In the genomic region with DNA sequence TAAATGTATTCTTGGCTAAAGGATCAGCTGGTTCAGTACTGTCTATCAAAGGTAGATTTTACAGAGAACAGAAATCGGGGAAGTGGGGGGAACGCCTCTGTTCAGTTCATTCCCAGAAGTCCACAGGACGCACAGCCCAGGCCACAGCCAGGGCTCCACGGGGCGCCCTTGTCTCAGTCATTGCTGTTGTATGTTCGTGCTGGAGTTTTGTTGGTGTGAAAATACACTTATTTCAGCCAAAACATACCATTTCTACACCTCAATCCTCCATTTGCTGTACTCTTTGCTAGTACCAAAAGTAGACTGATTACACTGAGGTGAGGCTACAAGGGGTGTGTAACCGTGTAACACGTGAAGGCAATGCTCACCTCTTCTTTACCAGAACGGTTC, we compare ENCODE assay signal across 19 cellular contexts. TPM values are rescaled to one million over a fixed set of nuclear protein-coding genes. Genes with fewer than 3 reads are reported as not detected.
DNase-seq lines count a peak whose midpoint lies in the region; ATAC-seq, FAIRE-seq and TF ChIP-seq lines count a peak whose summit lies in the region.
"Had no signal": no experiment of that assay in that cellular context is flagged by ENCODE, and none has a peak within 500 bp of the region (broad histone marks: within the 10 kb centered on the region; RNA-seq: fewer than 3 reads in every experiment).

No MANE protein-coding gene starts in this region.

- H3K4me1 ChIP-seq in HepG2 (ENCODE audit: insufficient read depth, low read length) (peaks cover 28% of the 10 kb centered on the region), right lobe of liver (no peaks in the 10 kb centered on the region), MM.1S (ENCODE audit: low read length) (no peaks in the 10 kb centered on the region), H1 (replicated peaks in 1 of 4; ENCODE audit: control insufficient read depth in 3 of 4, insufficient read depth in 4 of 4, low read length in 3 of 4) (no peaks in the 10 kb centered on the region)
- H3K4me1 ChIP-seq: BLaER1 had no signal

- no peak overlapping the region for H3K23ac ChIP-seq in H1 (ENCODE audit: insufficient read length)

- FAIRE-seq in HepG2 (lab: Jason Lieb, UNC) (peak; percentile 21), H1 (lab: Jason Lieb, UNC) (no peak)
- FAIRE-seq: HTR-8/SVneo had no signal

- no peak overlapping the region for H2BK120ac ChIP-seq in H1 (replicated peaks; ENCODE audit: low read depth, low read length)

- no peak overlapping the region for H2AFZ ChIP-seq in HepG2 (ENCODE audit: low read length)
- no peak overlapping the region for H2AFZ ChIP-seq in MM.1S (ENCODE audit: low read length)
- no peak overlapping the region for H2AFZ ChIP-seq in H1 (ENCODE audit: low read length)
- H2AFZ ChIP-seq: GM23338 had no signal

- H4K91ac ChIP-seq in H1 (replicated peaks; ENCODE audit: insufficient read length, low read length) = no peak overlapping the region

- no peaks in the 10 kb centered on the region for H3K9me3 ChIP-seq in HepG2 (ENCODE audit: low read length)
- no peaks in the 10 kb centered on the region for H3K9me3 ChIP-seq in right lobe of liver
- H3K9me3 ChIP-seq in MM.1S (replicated peaks; ENCODE audit: insufficient read depth, low read length) = no peaks in the 10 kb centered on the region
- no peaks in the 10 kb centered on the region for H3K9me3 ChIP-seq in H1 (ENCODE audit: insufficient read depth in 2 of 2, low read depth in 1 of 2, low read length in 1 of 2)
- H3K9me3 ChIP-seq: BLaER1 had no signal

- H3K4me2 ChIP-seq in HepG2 (ENCODE audit: low read depth, low read length) (no peak overlapping the region), MM.1S (ENCODE audit: low read depth, low read length) (no peak overlapping the region), H1 (ENCODE audit: insufficient read depth in 1 of 2, low read depth in 2 of 2, low read length in 2 of 2) (no peak overlapping the region)
- H3K4me2 ChIP-seq: BLaER1, GM23338 had no signal

- no peak overlapping the region for H3K56ac ChIP-seq in H1 (replicated peaks; ENCODE audit: insufficient read length, low read depth, low read length)

- POLR2A ChIA-PET in HepG2 (lab: Yijun Ruan, JAX) = no interaction called here
- POLR2A ChIA-PET in H1 (lab: Charles Lee; ENCODE audit: partially characterized antibody) = interaction anchor here (0.9 to 1.3 kb wide), 3 partner anchors 11 to 208 kb away, joined by 3 to 4 read pairs (median 3); no protein-coding TSS in a partner anchor

- no peak overlapping the region for H3K9ac ChIP-seq in HepG2 (ENCODE audit: insufficient read depth, low read depth, low read length)
- no peak overlapping the region for H3K9ac ChIP-seq in MM.1S (ENCODE audit: low read length)
- no peak overlapping the region for H3K9ac ChIP-seq in H1 (replicated peaks in 1 of 4; ENCODE audit: extremely low read depth in 1 of 4, low read depth in 3 of 4, low read length in 3 of 4)
- H3K9ac ChIP-seq: BLaER1 had no signal

- H3K4me3 ChIP-seq in HepG2 (replicated peaks in 1 of 3; ENCODE audit: insufficient read depth in 1 of 3, low read depth in 2 of 3, low read length in 3 of 3) (no peak overlapping the region), right lobe of liver (no peak overlapping the region), MM.1S (ENCODE audit: low read length) (no peak overlapping the region), H1 (ENCODE audit: extremely low read depth in 1 of 4, insufficient read depth in 2 of 4, low read depth in 3 of 4, low read length in 4 of 4) (no peak overlapping the region)
- H3K4me3 ChIP-seq: BLaER1, GM23338 had no signal

- H3K9me2 ChIP-seq in MM.1S (replicated peaks; ENCODE audit: insufficient read depth, low read length) = no peaks in the 10 kb centered on the region

- H2BK20ac ChIP-seq in H1 (ENCODE audit: low read length) = no peak overlapping the region

- H3K4ac ChIP-seq in H1 (replicated peaks; ENCODE audit: insufficient read length, low read depth, low read length) = no peak overlapping the region

- 96% methylated on average over 9 of the region's 9 CpGs for WGBS in HepG2 (ENCODE audit: low lambda C conversion rate)
- WGBS in right lobe of liver (ENCODE audit: insufficient coverage, low coverage, low lambda C conversion rate, missing lambda C conversion rate) = 86% methylated on average over 5 of the region's 9 CpGs
- WGBS in H1 (ENCODE audit: extremely low coverage in 1 of 2, insufficient coverage in 1 of 2, insufficient read length in 1 of 2, insufficient replicate concordance in 2 of 2, low coverage in 1 of 2, low lambda C conversion rate in 2 of 2, missing lambda C conversion rate in 1 of 2), 2 experiments = 91% methylated on average over 9 of the region's 9 CpGs; no CpG with 5 or more reads in 1 of the 2 experiments

- TF ChIP-seq RAD21 in HepG2 (CRISPR knock-in tag; IDR thresholded peaks at IDR 0.05) (no peak), H1 (IDR thresholded peaks at IDR 0.05 in 1 of 2, conservative IDR thresholded peaks at IDR 0.05 in 1 of 2; ENCODE audit: low read depth in 2 of 2, low read length in 2 of 2) (no peak)

- H3K79me1 ChIP-seq in H1 (ENCODE audit: low read depth, low read length) = no peaks in the 10 kb centered on the region

- H3K27ac ChIP-seq in HepG2 (ENCODE audit: extremely low read length, insufficient read depth, low read length) (no peak overlapping the region), right lobe of liver (no peak overlapping the region), MM.1S (ENCODE audit: low read length) (peak overlapping the region; percentile 100; the same call in 1 of the 2 replicates), H1 (ENCODE audit: low read depth, low read length) (no peak overlapping the region)
- H3K27ac ChIP-seq: BLaER1 had no signal

- H3K79me2 ChIP-seq in HepG2 (ENCODE audit: insufficient read depth, low read length) (no peaks in the 10 kb centered on the region), MM.1S (ENCODE audit: low read length) (peaks cover 12% of the 10 kb centered on the region; the same call in 1 of the 2 replicates), H1 (ENCODE audit: control insufficient read depth in 1 of 2, insufficient read depth in 2 of 2, low read length in 2 of 2) (no peaks in the 10 kb centered on the region)

- no peak overlapping the region for H4K5ac ChIP-seq in H1 (ENCODE audit: insufficient read length, low read depth, low read length)

- no peaks in the 10 kb centered on the region for H3K23me2 ChIP-seq in H1 (ENCODE audit: low read depth, low read length)

- H2AK5ac ChIP-seq in H1 (ENCODE audit: low read depth, low read length) = no peak overlapping the region

- CTCF ChIA-PET in HepG2 (lab: Yijun Ruan, JAX; ENCODE audit: low intra/inter-chr PET ratio, low total read pairs) (no interaction called here), H1 (lab: Charles Lee; ENCODE audit: partially characterized antibody) (interaction anchor here (1.0 to 2.5 kb wide), 5 partner anchors 25 to 208 kb away, joined by 3 to 8 read pairs (median 5); no protein-coding TSS in a partner anchor)

- no peak overlapping the region for H2BK15ac ChIP-seq in H1 (ENCODE audit: low read length)

- intact Hi-C loops in HepG2 (cut with micrococcal nuclease; ENCODE audit: unreplicated experiment) (no loop called here), right lobe of liver (cut with DNase I) (no loop called here)

- BruUV-seq in HepG2 (replicated peaks; lab: Mats Ljungman, UMichigan) = no TSS peak

- in situ Hi-C loops in HepG2 (cut with HindIII; ENCODE audit: extremely low pct_ligation_motif_present, low pct_unique_long_range_greater_than_20kb) = no loop called here

- peaks cover 31 to 52% of the 10 kb centered on the region in 2 experiments for H3K36me3 ChIP-seq in HepG2 (replicated peaks in 1 of 2; ENCODE audit: control insufficient read depth in 1 of 2, insufficient read depth in 2 of 2, low read length in 2 of 2)
- peaks cover 5 to 52% (median 29%) of the 10 kb centered on the region in 4 donors for H3K36me3 ChIP-seq in right lobe of liver
- H3K36me3 ChIP-seq in MM.1S (replicated peaks; ENCODE audit: insufficient read depth, low read length) = peaks cover 44% of the 10 kb centered on the region
- peaks cover 30 to 54% (median 48%) of the 10 kb centered on the region in 4 experiments; a peak in 7 of 8 replicates for H3K36me3 ChIP-seq in H1 (ENCODE audit: control insufficient read depth in 2 of 4, insufficient read depth in 4 of 4, low read length in 3 of 4)

- no peak for TF ChIP-seq POLR2A in HepG2 (IDR thresholded peaks at IDR 0.05; ENCODE audit: insufficient read depth in 1 of 2, low read depth in 2 of 2, low read length in 2 of 2)
- no peak for TF ChIP-seq POLR2A in right lobe of liver (IDR thresholded peaks at IDR 0.05)
- no peak for TF ChIP-seq POLR2A in H1 (IDR thresholded peaks at IDR 0.05; ENCODE audit: control extremely low read depth in 1 of 2, low read depth in 2 of 2, low read length in 2 of 2)

- no peak for DNase-seq in HepG2 (ENCODE audit: low spot score)
- DNase-seq in right lobe of liver = no peak
- DNase-seq in MM.1S = no peak
- no peak for DNase-seq in H1 (ENCODE audit: low read depth in 1 of 2, low spot score in 2 of 2)
- DNase-seq in SHP77 treated with DMSO at 0.1 percent for 48 hours (lab: John Stamatoyannopoulos, UW) = no peak
- no peak for DNase-seq in stimulated activated CD4-positive, alpha-beta T cell treated with anti-CD3 and anti-CD28 coated beads, Interleukin-1b, Interleukin-23, amount 100 ng/mL, for 48 hours
- DNase-seq in NOMO-1 treated with dmso at 0.1 percent for 144 hours (lab: John Stamatoyannopoulos, UW; ENCODE audit: unreplicated experiment) = no peak
- DNase-seq: 8988T; CD4-positive, alpha-beta memory T cell; DMS153; DMS79 treated with DMSO at 0.1 percent for 48 hours; GF-D8; H7; HFFc6; KG1 had no signal

- no peak overlapping the region for H3K18ac ChIP-seq in H1 (ENCODE audit: extremely low read depth, low read length)

- H3K27me3 ChIP-seq in HepG2 (ENCODE audit: control insufficient read depth in 1 of 2, insufficient read depth in 2 of 2, low read length in 2 of 2) (no peaks in the 10 kb centered on the region), right lobe of liver (no peaks in the 10 kb centered on the region), MM.1S (replicated peaks; ENCODE audit: insufficient read depth, low read length) (no peaks in the 10 kb centered on the region), H1 (replicated peaks in 1 of 4; ENCODE audit: control insufficient read depth in 3 of 4, extremely low read depth in 1 of 4, insufficient read depth in 3 of 4, low read length in 3 of 4) (no peaks in the 10 kb centered on the region)
- H3K27me3 ChIP-seq: BLaER1 had no signal

- TF ChIP-seq CTCF in HepG2 (CRISPR knock-in tag; IDR thresholded peaks at IDR 0.05) (no peak), right lobe of liver (IDR thresholded peaks at IDR 0.05) (no peak), MM.1S (IDR thresholded peaks at IDR 0.05; ENCODE audit: low read length) (no peak), H1 (IDR thresholded peaks at IDR 0.05; ENCODE audit: control extremely low read depth in 1 of 3, insufficient read depth in 1 of 3, low read depth in 1 of 3, low read length in 3 of 3) (no peak)

- H3K14ac ChIP-seq in H1 (ENCODE audit: insufficient read length) = no peak overlapping the region

- H4K20me1 ChIP-seq in HepG2 (ENCODE audit: insufficient read depth, low read length) (peaks cover 9% of the 10 kb centered on the region; the same call in 1 of the 2 replicates), MM.1S (ENCODE audit: insufficient read depth, low read length) (peaks cover 66% of the 10 kb centered on the region), H1 (replicated peaks in 1 of 2; ENCODE audit: control insufficient read depth in 1 of 2, insufficient read depth in 2 of 2, low read length in 2 of 2) (peaks cover 2 to 3% of the 10 kb centered on the region in 2 experiments)
- H4K20me1 ChIP-seq: BLaER1 had no signal

- H2BK12ac ChIP-seq in H1 (ENCODE audit: low read depth, low read length) = no peak overlapping the region

- TF ChIP-seq EP300 in HepG2 (IDR thresholded peaks at IDR 0.05; ENCODE audit: low read depth in 2 of 2, low read length in 2 of 2) (no peak), HepG2 (CRISPR knock-in tag; IDR thresholded peaks at IDR 0.05; ENCODE audit: borderline replicate concordance) (no peak), H1 (IDR thresholded peaks at IDR 0.05; ENCODE audit: borderline replicate concordance in 1 of 2, low read depth in 2 of 2, low read length in 2 of 2) (no peak)

- H4K8ac ChIP-seq in H1 (ENCODE audit: extremely low read depth, insufficient read depth, low read length) = no peak overlapping the region

- peaks cover 100% of the 10 kb centered on the region for H3F3A ChIP-seq in MM.1S (ENCODE audit: insufficient read depth, low read length)

- no peak overlapping the region for H2BK5ac ChIP-seq in H1 (ENCODE audit: low read depth, low read length)

- ATAC-seq in HepG2 (no peak), right lobe of liver (no peak)
- ATAC-seq: GM23338, HCT116 had no signal

RNA-seq across cellular contexts. Expression of gene TXNDC5, which starts 29.9 kb away (rescaled TPM):
- total RNA-seq in HepG2 (2016; rRNA removed; fragmentation: Illumina TruSeq; extraction: Trizol) (376 and 578 TPM in 2 replicates), right lobe of liver (100 to 1,000 TPM in 5 of 6 experiments, 10 to 100 TPM in 1; 87.9 to 187 (median 133) TPM)
- 169 TPM in 2 replicates for total RNA-seq in HepG2 (2016; cell fraction: cytosol; rRNA removed; fragmentation: Illumina TruSeq; extraction: Trizol; ENCODE audit: low read depth)
- total RNA-seq in HepG2 (2016; cell fraction: insoluble cytoplasmic fraction; rRNA removed; fragmentation: Illumina TruSeq; extraction: Trizol) = 372 and 586 TPM in 2 replicates
- 439 and 444 TPM in 2 replicates for total RNA-seq in HepG2 (2016; cell fraction: membrane; rRNA removed; fragmentation: Illumina TruSeq; extraction: Trizol)
- total RNA-seq in HepG2 (2016; cell fraction: nucleus; rRNA removed; fragmentation: Illumina TruSeq; extraction: Trizol) = 445 and 518 TPM in 2 replicates
- polyA plus RNA-seq in HepG2 (2011; rRNA removed) (255 and 287 TPM in 2 replicates), H1 (2011; rRNA removed) (89.8 and 114 TPM in 2 replicates)
- 252 and 289 TPM in 2 replicates for polyA plus RNA-seq in HepG2 (2011; cell fraction: cytosol; rRNA removed)
- 144 and 146 TPM in 2 replicates for polyA plus RNA-seq in HepG2 (2011; cell fraction: nucleus; rRNA removed)
- polyA plus RNA-seq in HepG2 (2012) = 246 and 286 TPM in 2 replicates
- 158 and 172 TPM in 2 replicates for polyA plus RNA-seq in HepG2 (2016; cell fraction: cytosol; fragmentation: Illumina TruSeq; extraction: Trizol; ENCODE audit: low read depth)
- 267 and 268 TPM in 2 replicates for polyA plus RNA-seq in HepG2 (2016; cell fraction: insoluble cytoplasmic fraction; fragmentation: Illumina TruSeq; extraction: Trizol; ENCODE audit: low read depth)
- 288 and 289 TPM in 2 replicates for polyA plus RNA-seq in HepG2 (2016; cell fraction: membrane; fragmentation: Illumina TruSeq; extraction: Trizol; ENCODE audit: low read depth)
- polyA plus RNA-seq in HepG2 (2016; cell fraction: nucleus; fragmentation: Illumina TruSeq; extraction: Trizol; ENCODE audit: insufficient read depth, low read depth) = 529 and 534 TPM in 2 replicates
- 99.9 and 291 TPM in 2 replicates for polyA minus RNA-seq in HepG2 (2011; rRNA and poly(A)+ RNA removed; ENCODE audit: low replicate concordance)
- 147 and 151 TPM in 2 replicates for polyA minus RNA-seq in HepG2 (2011; cell fraction: cytosol; rRNA and poly(A)+ RNA removed)
- 104 and 118 TPM in 2 replicates for polyA minus RNA-seq in HepG2 (2011; cell fraction: nucleus; rRNA and poly(A)+ RNA removed)
- 169 and 172 TPM in 2 replicates for total RNA-seq in H1 (2021; fragmentation: NEBNext Ultra II Directional; extraction: Animal tissue kit (Norgen Biotek cat#: 25700))
- 107 TPM for polyA plus RNA-seq in H1 (2011; cell fraction: cytosol; rRNA removed)
- polyA plus RNA-seq in H1 (2011; cell fraction: nucleus; rRNA removed) = 86.4 TPM
- polyA plus RNA-seq in H1 (2012, experiment 1 of 2) = 118 to 141 TPM (median 132 TPM) in 4 replicates
- 54.2 TPM for polyA plus RNA-seq in H1 (2012, experiment 2 of 2)
- polyA plus RNA-seq in H1 (2013, experiment 1 of 2) = 203 TPM
- polyA plus RNA-seq in H1 (2013, experiment 2 of 2) = 232 TPM
- 108 and 132 TPM in 2 replicates for polyA minus RNA-seq in H1 (2011; rRNA and poly(A)+ RNA removed)
- polyA minus RNA-seq in H1 (2011; cell fraction: cytosol; rRNA and poly(A)+ RNA removed) = 58.8 TPM
- polyA minus RNA-seq in H1 (2011; cell fraction: nucleus; rRNA and poly(A)+ RNA removed) = 53.1 TPM

Comparison
In these comparisons a context has a peak if more than half of its experiments do, and no peak if none do; other contexts are left out.
1. Of the 41 proteins assayed by ChIP-seq in both HepG2 and H1: peak only in HepG2: none; only in H1: none; in both: POLR2AphosphoS5; in neither: 40.